ENCODE assay signal across 8 cellular contexts in the genomic region with DNA sequence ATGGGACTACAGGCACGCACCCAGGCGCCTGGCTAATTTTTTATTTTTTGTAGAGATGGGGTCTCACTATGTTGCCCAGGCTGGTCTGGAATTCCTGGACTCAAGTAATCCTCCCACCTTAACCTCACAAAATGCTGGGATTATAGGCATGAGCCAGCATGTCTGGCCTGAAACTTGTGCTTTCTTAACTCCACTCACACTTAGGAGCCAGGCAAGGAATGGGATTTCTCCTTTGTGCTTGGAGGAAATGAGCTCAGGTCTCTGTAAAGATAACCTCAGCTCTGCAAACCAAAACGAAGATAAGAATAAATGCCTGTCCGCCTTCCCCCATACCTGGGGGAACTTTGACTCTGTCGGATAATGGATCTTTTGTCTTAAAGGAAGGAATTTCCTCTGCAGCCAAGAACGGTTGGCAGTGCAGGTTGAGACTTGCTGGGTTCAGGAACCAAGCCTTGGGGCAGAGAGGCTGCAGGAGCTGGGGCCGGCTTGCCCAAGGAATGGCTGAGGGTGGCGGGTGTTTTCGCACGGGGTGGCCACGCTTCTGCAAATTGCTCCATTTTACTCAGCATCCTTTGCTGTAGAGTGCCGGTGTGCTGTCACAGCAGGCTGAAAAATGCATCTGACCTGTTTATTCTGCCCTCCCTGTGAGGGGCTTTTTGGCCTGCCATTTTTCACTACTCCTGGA.
DNase-seq lines count a peak whose midpoint lies in the region; ATAC-seq and TF ChIP-seq lines count a peak whose summit lies in the region.

No MANE protein-coding gene starts in this region.

- no peak for TF ChIP-seq POLR2A in esophagus muscularis mucosa (IDR thresholded peaks at IDR 0.05; ENCODE audit: low read depth)

- TF ChIP-seq EP300 in esophagus muscularis mucosa (IDR thresholded peaks at IDR 0.05) = no peak

- H3K27me3 ChIP-seq in esophagus muscularis mucosa (no peaks in the 10 kb centered on the region), MG63 (no peaks in the 10 kb centered on the region)

- peak overlapping the region; percentile 54 to 57 for H3K4me3 Mint-ChIP-seq in stimulated activated naive CD8-positive, alpha-beta T cell treated with anti-CD3 and anti-CD28 coated beads, Interleukin-15, amount 100 ng/mL, for 72 hours

- ATAC-seq in GM21423 (IDR thresholded peaks at IDR 0.05; ENCODE audit: unreplicated experiment) = peak; percentile 45
- peak; percentile 50 for ATAC-seq in HG03571 (IDR thresholded peaks at IDR 0.05; ENCODE audit: unreplicated experiment)
- ATAC-seq in stimulated activated naive CD8-positive, alpha-beta T cell treated with anti-CD3 and anti-CD28 coated beads, Interleukin-15, amount 100 ng/mL, for 72 hours = peak; percentile 91

- H3K4me1 ChIP-seq in ES-I3 (ENCODE audit: insufficient read depth, low read length) = peaks cover 31% of the 10 kb centered on the region
- H3K4me1 ChIP-seq in esophagus muscularis mucosa = peaks cover 11 to 25% (median 17%) of the 10 kb centered on the region in 4 donors

- H3K9me3 Mint-ChIP-seq in stimulated activated naive CD8-positive, alpha-beta T cell treated with anti-CD3 and anti-CD28 coated beads, Interleukin-15, amount 100 ng/mL, for 72 hours = no peaks in the 10 kb centered on the region

- peaks cover 37% of the 10 kb centered on the region for H3K27me3 Mint-ChIP-seq in stimulated activated naive CD8-positive, alpha-beta T cell treated with anti-CD3 and anti-CD28 coated beads, Interleukin-15, amount 100 ng/mL, for 72 hours

- intact Hi-C loops in esophagus muscularis mucosa (cut with DNase I) = loop anchor here (10.0 kb wide), 1 partner anchor 132 kb away; no protein-coding TSS in a partner anchor

- DNase-seq in esophagus muscularis mucosa (ENCODE audit: extremely low spot score) = no peak
- DNase-seq in stimulated activated naive CD8-positive, alpha-beta T cell treated with anti-CD3 and anti-CD28 coated beads, Interleukin-15, amount 100 ng/mL, for 72 hours = no peak
- no peak for DNase-seq in MG63
- DNase-seq in HuH-7 (ENCODE audit: low spot score) = no peak
- no peak for DNase-seq in central memory CD4-positive, alpha-beta T cell

- H3K36me3 ChIP-seq in ES-I3 (ENCODE audit: insufficient read depth, low read length) (no peaks in the 10 kb centered on the region), esophagus muscularis mucosa (peaks cover 0 to 25% (median 1%) of the 10 kb centered on the region in 4 donors), MG63 (no peaks in the 10 kb centered on the region)

- no peaks in the 10 kb centered on the region for H3K9me3 ChIP-seq in ES-I3 (ENCODE audit: control insufficient read depth, insufficient read depth, low read length)
- H3K9me3 ChIP-seq in esophagus muscularis mucosa = no peaks in the 10 kb centered on the region
- H3K9me3 ChIP-seq in MG63 = no peaks in the 10 kb centered on the region

- TF ChIP-seq CTCF in esophagus muscularis mucosa (IDR thresholded peaks at IDR 0.05) = no peak

- H3K4me3 ChIP-seq in esophagus muscularis mucosa (no peak overlapping the region), MG63 (no peak overlapping the region)

- peak overlapping the region; percentile 38 to 61 (median 48) for H3K27ac ChIP-seq in esophagus muscularis mucosa (replicated peaks in 1 of 4)

- H3K4me1 Mint-ChIP-seq in stimulated activated naive CD8-positive, alpha-beta T cell treated with anti-CD3 and anti-CD28 coated beads, Interleukin-15, amount 100 ng/mL, for 72 hours = peaks cover 26% of the 10 kb centered on the region

- H3K9ac ChIP-seq in ES-I3 (ENCODE audit: low read depth, low read length) = peak overlapping the region; percentile 7; the same call in 1 of the 2 replicates

- 59% methylated on average over 12 of the region's 12 CpGs for WGBS in esophagus muscularis mucosa

- peak overlapping the region; percentile 54 to 61 for H3K27ac Mint-ChIP-seq in stimulated activated naive CD8-positive, alpha-beta T cell treated with anti-CD3 and anti-CD28 coated beads, Interleukin-15, amount 100 ng/mL, for 72 hours
